In the genomic region with DNA sequence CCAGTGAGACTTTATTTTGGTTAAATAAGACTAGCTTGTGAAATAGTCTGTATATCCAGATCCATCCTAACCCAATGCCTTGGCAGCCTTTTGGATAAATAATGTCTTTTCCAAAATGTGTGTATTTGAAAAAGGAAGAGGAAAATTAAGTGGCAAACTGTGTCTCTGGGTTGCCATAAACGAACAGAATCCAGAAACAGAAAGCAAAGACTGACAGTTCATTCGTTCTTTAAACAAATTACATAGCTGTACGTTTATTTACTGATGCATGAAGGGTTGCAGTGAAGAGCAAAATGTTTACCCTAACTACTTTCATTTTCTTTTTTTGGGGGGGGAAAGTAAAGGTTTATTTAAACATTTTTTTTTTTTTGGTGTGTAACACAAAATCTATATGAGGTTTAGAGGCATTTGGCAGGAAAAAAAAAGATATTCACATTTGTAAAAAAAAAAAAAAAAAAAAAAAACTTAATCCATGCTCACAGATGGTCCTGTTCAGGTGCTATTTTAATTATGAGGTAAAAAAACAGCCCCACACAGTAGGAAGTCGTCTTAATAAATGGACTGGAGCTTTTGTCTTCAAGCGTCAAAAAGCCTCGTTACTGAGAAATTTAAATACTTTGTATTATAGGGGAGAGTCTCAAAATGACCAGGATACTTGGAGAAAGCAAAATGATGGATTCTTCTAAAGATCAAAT, we compare ENCODE assay signal across 9 cellular contexts.
A peak's percentile ranks its signal among the peaks of the same experiment; 100 is the strongest.
DNase-seq lines count a peak whose midpoint lies in the region; ATAC-seq and TF ChIP-seq lines count a peak whose summit lies in the region.
"Had no signal": no experiment of that assay in that cellular context is flagged by ENCODE, and none has a peak within 500 bp of the region (broad histone marks: within the 10 kb centered on the region; RNA-seq: fewer than 3 reads in every experiment).

No MANE protein-coding gene starts in this region.

- no peaks in the 10 kb centered on the region for H3K36me3 ChIP-seq in hepatocyte (replicated peaks; ENCODE audit: insufficient read depth, low read depth)

- H4K20me1 ChIP-seq in hepatocyte (ENCODE audit: insufficient read depth, poor library complexity, severe bottlenecking) = no peaks in the 10 kb centered on the region

- TF ChIP-seq CTCF in hepatocyte (IDR thresholded peaks at IDR 0.05; ENCODE audit: poor library complexity) (no peak), dorsolateral prefrontal cortex (IDR thresholded peaks at IDR 0.05 in 54 of 56, conservative IDR thresholded peaks at IDR 0.05 in 2 of 56; ENCODE audit: low read depth in 1 of 56, partially characterized antibody in 56 of 56) (no peak)

- no peak for TF ChIP-seq POLR2A in GM18505 (IDR thresholded peaks at IDR 0.05; ENCODE audit: borderline replicate concordance, extremely low read depth, insufficient read depth, insufficient read length)

- no peaks in the 10 kb centered on the region for H3K27me3 ChIP-seq in hepatocyte
- H3K27me3 ChIP-seq in dorsolateral prefrontal cortex = no peaks in the 10 kb centered on the region

- peaks cover 6% of the 10 kb centered on the region for H3K4me1 ChIP-seq in hepatocyte (ENCODE audit: insufficient read depth)

- H3K9me3 ChIP-seq in hepatocyte (ENCODE audit: low read depth) = no peaks in the 10 kb centered on the region

- in situ Hi-C loops in ACHN (cut with HindIII; ENCODE audit: low pct_ligation_motif_present, low pct_unique_long_range_greater_than_20kb, low sequenced_read_pairs) = no loop called here

- peak overlapping the region; percentile 25 for H3K4me2 ChIP-seq in hepatocyte

- no peaks in the 10 kb centered on the region for H3K9me2 ChIP-seq in hepatocyte (replicated peaks; ENCODE audit: insufficient read depth)

- intact Hi-C loops in dorsolateral prefrontal cortex (cut with DNase I) = no loop called here

- H3K4me3 ChIP-seq in hepatocyte (no peak overlapping the region), dorsolateral prefrontal cortex (no peak overlapping the region)
- H3K4me3 ChIP-seq: K562 had no signal

- H3K79me2 ChIP-seq in hepatocyte = no peaks in the 10 kb centered on the region

- no peak overlapping the region for H2AFZ ChIP-seq in hepatocyte

- no peak overlapping the region for H3K27ac ChIP-seq in hepatocyte
- no peak overlapping the region for H3K27ac ChIP-seq in dorsolateral prefrontal cortex

- ATAC-seq in GM18505 (IDR thresholded peaks at IDR 0.05; ENCODE audit: unreplicated experiment) (peak; percentile 54), GM21423 (IDR thresholded peaks at IDR 0.05; ENCODE audit: unreplicated experiment) (peak; percentile 51)
- ATAC-seq: K562 had no signal

- DNase-seq in M059J (ENCODE audit: low read depth) = peak; percentile 13
- DNase-seq in hepatocyte (ENCODE audit: low spot score) = no peak
- no peak for DNase-seq in dorsolateral prefrontal cortex
- no peak for DNase-seq in EL
- DNase-seq in ACHN = no peak
- DNase-seq in stimulated activated CD8-positive, alpha-beta memory T cell treated with anti-CD3 and anti-CD28 coated beads, Interleukin-4, amount 100 ng/mL, for 48 hours = no peak

- WGBS in hepatocyte (ENCODE audit: low lambda C conversion rate, missing lambda C conversion rate) = 73% methylated on average over 6 of the region's 6 CpGs
